ENCODE assay signal across 23 cellular contexts in genomic region chrX:9475984-9476383, GRCh38. TPM values are rescaled to one million over a fixed set of nuclear protein-coding genes. Genes with fewer than 3 reads are reported as not detected.
A peak's percentile ranks its signal among the peaks of the same experiment; 100 is the strongest.
DNase-seq lines count a peak whose midpoint lies in the region; ATAC-seq and TF ChIP-seq lines count a peak whose summit lies in the region.
"Had no signal": no experiment of that assay in that cellular context is flagged by ENCODE, and none has a peak within 500 bp of the region (broad histone marks: within the 10 kb centered on the region; RNA-seq: fewer than 3 reads in every experiment).

No MANE protein-coding gene starts in this region.

- no peaks in the 10 kb centered on the region for H3K9me2 ChIP-seq in OCI-LY1 (ENCODE audit: low read depth, low read length)

- H3K9me3 ChIP-seq in BLaER1 (peaks cover 28% of the 10 kb centered on the region), OCI-LY1 (ENCODE audit: low read length) (no peaks in the 10 kb centered on the region), spleen (no peaks in the 10 kb centered on the region)
- H3K9me3 ChIP-seq: heart left ventricle, ovary, sigmoid colon, stomach had no signal

- no peaks in the 10 kb centered on the region for H3K27me3 ChIP-seq in BLaER1
- no peaks in the 10 kb centered on the region for H3K27me3 ChIP-seq in OCI-LY1 (ENCODE audit: insufficient read depth, low read length)
- H3K27me3 ChIP-seq in spleen (replicated peaks in 1 of 7): no peaks in the 10 kb centered on the region
- H3K27me3 ChIP-seq: ovary, sigmoid colon, stomach had no signal

- H3K4me3 ChIP-seq in BLaER1 (no peak overlapping the region), OCI-LY1 (ENCODE audit: low read depth, low read length, poor library complexity, severe bottlenecking) (no peak overlapping the region), spleen (no peak overlapping the region)
- H3K4me3 ChIP-seq: heart left ventricle, ovary, sigmoid colon, SK-N-MC, stomach had no signal

- WGBS in spleen, 5 donors: 86 to 91% (median 87%) methylated on average over 1 of the region's 1 CpG

- H4K20me1 ChIP-seq in BLaER1 (peaks cover 56% of the 10 kb centered on the region), OCI-LY1 (ENCODE audit: insufficient read depth, low read length) (no peaks in the 10 kb centered on the region)

- H3K4me2 ChIP-seq in BLaER1: peak overlapping the region; percentile 81
- H3K4me2 ChIP-seq in OCI-LY1 (ENCODE audit: low read length): no peak overlapping the region

- H2AFZ ChIP-seq in OCI-LY1 (ENCODE audit: low read length): no peak overlapping the region

- peaks cover 33% of the 10 kb centered on the region for H3K4me1 ChIP-seq in BLaER1
- peaks cover 24% of the 10 kb centered on the region for H3K4me1 ChIP-seq in OCI-LY1 (ENCODE audit: insufficient read depth, low read length, severe bottlenecking)
- H3K4me1 ChIP-seq in spleen: peaks cover 0 to 11% (median 0%) of the 10 kb centered on the region in 6 donors

- H3K36me3 ChIP-seq in BLaER1 (peaks cover 42% of the 10 kb centered on the region), OCI-LY1 (ENCODE audit: insufficient read depth, low read length) (peaks cover 51% of the 10 kb centered on the region), spleen (peaks cover 0 to 5% (median 0%) of the 10 kb centered on the region in 6 donors)
- H3K36me3 ChIP-seq: heart left ventricle, ovary, sigmoid colon, stomach had no signal

- intact Hi-C loops in spleen (cut with DNase I; ENCODE audit: low total_unique reads): no loop called here

- no peak overlapping the region for H3K9ac ChIP-seq in BLaER1
- no peak overlapping the region for H3K9ac ChIP-seq in OCI-LY1 (ENCODE audit: low read length)

- H3K79me2 ChIP-seq in OCI-LY1 (ENCODE audit: insufficient read depth, low read length): peaks cover 52% of the 10 kb centered on the region

- peak; percentile 63 for ATAC-seq in GM18867 (IDR thresholded peaks at IDR 0.05; ENCODE audit: unreplicated experiment)
- ATAC-seq: heart left ventricle, Panc1 had no signal

- no peaks in the 10 kb centered on the region for H3F3A ChIP-seq in OCI-LY1 (ENCODE audit: insufficient read depth, low read length)

- peak; percentile 4 to 24 for DNase-seq in erythroblast (lab: John Stamatoyannopoulos, UW)
- DNase-seq in COLO668 (lab: John Stamatoyannopoulos, UW; ENCODE audit: unreplicated experiment): no peak
- DNase-seq in foreskin melanocyte: no peak
- DNase-seq in spleen: no peak
- DNase-seq: activated CD4-positive, alpha-beta T cell treated with anti-CD3 and anti-CD28 coated beads, Interleukin-2, amount 10 ng/mL, durations not matched to agents 24 days and 14 days; activated CD8-positive, alpha-beta memory T cell treated with anti-CD3 and anti-CD28 coated beads, Interleukin-2, amount 50 U/mL, for 48 hours; activated gamma-delta T cell; Calu3; effector memory CD4-positive, alpha-beta T cell; GDM1; heart left ventricle; NCI-H1417 treated with DMSO at 0.1 percent for 48 hours; NCI-H2171; NCI-H748 treated with DMSO at 0.1 percent for 48 hours; ovary; sigmoid colon; stimulated activated CD4-positive, alpha-beta T cell treated with anti-CD3 and anti-CD28 coated beads, Interleukin-2, amount 100 ng/mL, for 24 hours; stomach had no signal

- no peak for TF ChIP-seq CTCF in OCI-LY1 (IDR thresholded peaks at IDR 0.05; ENCODE audit: low read length)
- no peak for TF ChIP-seq CTCF in spleen (IDR thresholded peaks at IDR 0.05 in 8 of 11, conservative IDR thresholded peaks at IDR 0.05 in 3 of 11)

- H3K27ac ChIP-seq in BLaER1 (peak overlapping the region; percentile 65; the same call in 1 of the 2 replicates), OCI-LY1 (ENCODE audit: low read depth, low read length, poor library complexity, severe bottlenecking) (peak overlapping the region; percentile 30), spleen (no peak overlapping the region)
- H3K27ac ChIP-seq: heart left ventricle, ovary, sigmoid colon, SK-N-MC, stomach had no signal

- no peak for TF ChIP-seq POLR2A in erythroblast (IDR thresholded peaks at IDR 0.05; ENCODE audit: low read length)
- TF ChIP-seq POLR2A in spleen (IDR thresholded peaks at IDR 0.05): no peak

RNA-seq across cellular contexts. Expression of gene TBL1X, which starts 11.1 kb away (rescaled TPM):
- 10 to 100 TPM; 20.1 to 37.2 (median 21.8) TPM for total RNA-seq in spleen
- polyA plus RNA-seq in spleen: 1 to 10 TPM; 3.0 to 4.7 (median 3.0) TPM

Comparison
In these comparisons a context has a peak if more than half of its experiments do, and no peak if none do; other contexts are left out.
1. H3K27ac ChIP-seq: peak in BLaER1 (single experiment) and OCI-LY1 (single experiment); none in spleen (0 of 8).
2. DNase-seq: peak in erythroblast (2 of 2); none in COLO668 (single experiment), foreskin melanocyte (single experiment) and spleen (single experiment).